2 cellular contexts compared by ENCODE assay signal in the genomic region with DNA sequence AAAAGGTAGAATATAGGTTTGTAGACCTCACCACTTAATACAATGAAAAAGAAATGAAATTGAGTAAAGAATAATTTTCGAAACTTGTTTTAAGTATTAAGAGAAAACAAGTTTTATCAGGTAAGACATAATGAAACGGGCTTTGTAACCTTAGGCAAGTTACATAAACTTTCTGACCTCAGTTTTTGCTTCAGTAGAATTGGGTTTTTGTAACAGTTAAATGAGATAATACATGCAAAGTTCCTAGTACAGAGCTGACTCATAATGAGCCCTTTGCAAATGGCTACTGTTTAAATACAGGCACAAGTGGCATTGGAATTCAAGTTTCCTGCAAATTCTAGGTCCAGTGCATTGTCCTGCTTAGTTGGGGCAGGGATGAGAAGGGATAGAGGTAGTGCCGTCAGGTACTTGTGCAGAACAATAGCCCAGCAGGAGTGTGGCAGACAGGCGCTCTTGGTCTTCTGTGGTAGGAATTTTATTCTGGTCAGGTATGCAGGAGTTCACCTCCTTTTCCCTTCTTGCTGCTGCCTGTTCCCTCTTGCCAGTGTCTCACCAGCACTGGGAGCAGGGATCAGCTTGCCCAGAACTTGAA.
A peak's percentile ranks its signal among the peaks of the same experiment; 100 is the strongest.
TF ChIP-seq lines count a peak whose summit lies in the region.

No MANE protein-coding gene starts in this region.

TF ChIP-seq in GM23338, 12 proteins besides CTCF, POLR2A, EP300 and RAD21 (continues in another document):
- TF ChIP-seq ZNF331 (CRISPR knock-in tag; IDR thresholded peaks at IDR 0.05; ENCODE audit: low read depth), result no peak
- TF ChIP-seq NANOG (IDR thresholded peaks at IDR 0.05; ENCODE audit: borderline replicate concordance), result peak; percentile 70
- peak; percentile 46; the same call in 1 of the 2 replicates for TF ChIP-seq CREB1 (CRISPR knock-in tag; IDR thresholded peaks at IDR 0.05; ENCODE audit: low read depth)
- no peak for TF ChIP-seq EZH2 (IDR thresholded peaks at IDR 0.05; ENCODE audit: low read depth, unreplicated experiment)
- TF ChIP-seq ZNF114 (CRISPR knock-in tag; IDR thresholded peaks at IDR 0.05), result 0 out of 2 replicates have a peak, but pooled peaks have one; percentile 51
- TF ChIP-seq, protein P1, sequence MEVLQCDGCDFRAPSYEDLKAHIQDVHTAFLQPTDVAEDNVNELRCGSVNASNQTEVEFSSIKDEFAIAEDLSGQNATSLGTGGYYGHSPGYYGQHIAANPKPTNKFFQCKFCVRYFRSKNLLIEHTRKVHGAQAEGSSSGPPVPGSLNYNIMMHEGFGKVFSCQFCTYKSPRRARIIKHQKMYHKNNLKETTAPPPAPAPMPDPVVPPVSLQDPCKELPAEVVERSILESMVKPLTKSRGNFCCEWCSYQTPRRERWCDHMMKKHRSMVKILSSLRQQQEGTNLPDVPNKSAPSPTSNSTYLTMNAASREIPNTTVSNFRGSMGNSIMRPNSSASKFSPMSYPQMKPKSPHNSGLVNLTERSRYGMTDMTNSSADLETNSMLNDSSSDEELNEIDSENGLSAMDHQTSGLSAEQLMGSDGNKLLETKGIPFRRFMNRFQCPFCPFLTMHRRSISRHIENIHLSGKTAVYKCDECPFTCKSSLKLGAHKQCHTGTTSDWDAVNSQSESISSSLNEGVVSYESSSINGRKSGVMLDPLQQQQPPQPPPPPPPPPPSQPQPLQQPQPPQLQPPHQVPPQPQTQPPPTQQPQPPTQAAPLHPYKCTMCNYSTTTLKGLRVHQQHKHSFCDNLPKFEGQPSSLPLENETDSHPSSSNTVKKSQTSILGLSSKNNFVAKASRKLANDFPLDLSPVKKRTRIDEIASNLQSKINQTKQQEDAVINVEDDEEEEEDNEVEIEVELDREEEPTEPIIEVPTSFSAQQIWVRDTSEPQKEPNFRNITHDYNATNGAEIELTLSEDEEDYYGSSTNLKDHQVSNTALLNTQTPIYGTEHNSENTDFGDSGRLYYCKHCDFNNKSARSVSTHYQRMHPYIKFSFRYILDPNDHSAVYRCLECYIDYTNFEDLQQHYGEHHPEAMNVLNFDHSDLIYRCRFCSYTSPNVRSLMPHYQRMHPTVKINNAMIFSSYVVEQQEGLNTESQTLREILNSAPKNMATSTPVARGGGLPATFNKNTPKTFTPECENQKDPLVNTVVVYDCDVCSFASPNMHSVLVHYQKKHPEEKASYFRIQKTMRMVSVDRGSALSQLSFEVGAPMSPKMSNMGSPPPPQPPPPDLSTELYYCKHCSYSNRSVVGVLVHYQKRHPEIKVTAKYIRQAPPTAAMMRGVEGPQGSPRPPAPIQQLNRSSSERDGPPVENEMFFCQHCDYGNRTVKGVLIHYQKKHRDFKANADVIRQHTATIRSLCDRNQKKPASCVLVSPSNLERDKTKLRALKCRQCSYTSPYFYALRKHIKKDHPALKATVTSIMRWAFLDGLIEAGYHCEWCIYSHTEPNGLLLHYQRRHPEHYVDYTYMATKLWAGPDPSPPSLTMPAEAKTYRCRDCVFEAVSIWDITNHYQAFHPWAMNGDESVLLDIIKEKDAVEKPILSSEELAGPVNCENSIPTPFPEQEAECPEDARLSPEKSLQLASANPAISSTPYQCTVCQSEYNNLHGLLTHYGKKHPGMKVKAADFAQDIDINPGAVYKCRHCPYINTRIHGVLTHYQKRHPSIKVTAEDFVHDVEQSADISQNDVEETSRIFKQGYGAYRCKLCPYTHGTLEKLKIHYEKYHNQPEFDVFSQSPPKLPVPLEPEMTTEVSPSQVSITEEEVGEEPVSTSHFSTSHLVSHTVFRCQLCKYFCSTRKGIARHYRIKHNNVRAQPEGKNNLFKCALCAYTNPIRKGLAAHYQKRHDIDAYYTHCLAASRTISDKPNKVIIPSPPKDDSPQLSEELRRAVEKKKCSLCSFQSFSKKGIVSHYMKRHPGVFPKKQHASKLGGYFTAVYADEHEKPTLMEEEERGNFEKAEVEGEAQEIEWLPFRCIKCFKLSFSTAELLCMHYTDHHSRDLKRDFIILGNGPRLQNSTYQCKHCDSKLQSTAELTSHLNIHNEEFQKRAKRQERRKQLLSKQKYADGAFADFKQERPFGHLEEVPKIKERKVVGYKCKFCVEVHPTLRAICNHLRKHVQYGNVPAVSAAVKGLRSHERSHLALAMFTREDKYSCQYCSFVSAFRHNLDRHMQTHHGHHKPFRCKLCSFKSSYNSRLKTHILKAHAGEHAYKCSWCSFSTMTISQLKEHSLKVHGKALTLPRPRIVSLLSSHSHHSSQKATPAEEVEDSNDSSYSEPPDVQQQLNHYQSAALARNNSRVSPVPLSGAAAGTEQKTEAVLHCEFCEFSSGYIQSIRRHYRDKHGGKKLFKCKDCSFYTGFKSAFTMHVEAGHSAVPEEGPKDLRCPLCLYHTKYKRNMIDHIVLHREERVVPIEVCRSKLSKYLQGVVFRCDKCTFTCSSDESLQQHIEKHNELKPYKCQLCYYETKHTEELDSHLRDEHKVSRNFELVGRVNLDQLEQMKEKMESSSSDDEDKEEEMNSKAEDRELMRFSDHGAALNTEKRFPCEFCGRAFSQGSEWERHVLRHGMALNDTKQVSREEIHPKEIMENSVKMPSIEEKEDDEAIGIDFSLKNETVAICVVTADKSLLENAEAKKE (CRISPR knock-in tag; IDR thresholded peaks at IDR 0.05), result peak; percentile 99
- TF ChIP-seq, protein P2, sequence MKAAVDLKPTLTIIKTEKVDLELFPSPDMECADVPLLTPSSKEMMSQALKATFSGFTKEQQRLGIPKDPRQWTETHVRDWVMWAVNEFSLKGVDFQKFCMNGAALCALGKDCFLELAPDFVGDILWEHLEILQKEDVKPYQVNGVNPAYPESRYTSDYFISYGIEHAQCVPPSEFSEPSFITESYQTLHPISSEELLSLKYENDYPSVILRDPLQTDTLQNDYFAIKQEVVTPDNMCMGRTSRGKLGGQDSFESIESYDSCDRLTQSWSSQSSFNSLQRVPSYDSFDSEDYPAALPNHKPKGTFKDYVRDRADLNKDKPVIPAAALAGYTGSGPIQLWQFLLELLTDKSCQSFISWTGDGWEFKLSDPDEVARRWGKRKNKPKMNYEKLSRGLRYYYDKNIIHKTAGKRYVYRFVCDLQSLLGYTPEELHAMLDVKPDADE (IDR thresholded peaks at IDR 0.05), result no peak

TF ChIP-seq in H1, 55 proteins besides CTCF, POLR2A, EP300 and RAD21 (continues in another document):
- TF ChIP-seq YY1 (IDR thresholded peaks at IDR 0.05; ENCODE audit: low read depth, low read length) (peak; percentile 88), CBX8 (IDR thresholded peaks at IDR 0.05; ENCODE audit: borderline replicate concordance, low read depth, low read length) (no peak), CREB1 (IDR thresholded peaks at IDR 0.05) (peak; percentile 60; the same call in 1 of the 2 replicates), HDAC2 (IDR thresholded peaks at IDR 0.05; ENCODE audit: borderline replicate concordance in 1 of 2, low read depth in 2 of 2, low read length in 2 of 2) (peak; percentile 91 to 95), BRCA1 (IDR thresholded peaks at IDR 0.05; ENCODE audit: low read depth, low read length) (no peak), EGR1 (IDR thresholded peaks at IDR 0.05; ENCODE audit: borderline replicate concordance, low read depth, low read length) (no peak), TCF12 (IDR thresholded peaks at IDR 0.05; ENCODE audit: low read depth, low read length) (peak; percentile 74; the same call in 1 of the 2 replicates), JUND (IDR thresholded peaks at IDR 0.05; ENCODE audit: low read length) (peak; percentile 71), NANOG (IDR thresholded peaks at IDR 0.05; ENCODE audit: insufficient read depth, low read depth, low read length, poor library complexity, severe bottlenecking) (peak; percentile 90), SP1 (IDR thresholded peaks at IDR 0.05; ENCODE audit: low read depth, low read length) (peak; percentile 85), POLR2AphosphoS5 (IDR thresholded peaks at IDR 0.05; ENCODE audit: low read depth, low read length) (peak; percentile 48; the same call in 1 of the 2 replicates), KDM1A (IDR thresholded peaks at IDR 0.05; ENCODE audit: borderline replicate concordance, low read length) (no peak; the same call in 1 of the 2 replicates), SIN3A (conservative IDR thresholded peaks at IDR 0.05 in 1 of 2, IDR thresholded peaks at IDR 0.05 in 1 of 2; ENCODE audit: low read depth in 1 of 2, low read length in 2 of 2) (no peak), CTBP2 (IDR thresholded peaks at IDR 0.05; ENCODE audit: borderline replicate concordance, insufficient read depth, insufficient read length, low read length) (peak; percentile 94), KDM4A (IDR thresholded peaks at IDR 0.05; ENCODE audit: low read depth, low read length, severe bottlenecking) (no peak), BACH1 (IDR thresholded peaks at IDR 0.05; ENCODE audit: low read length) (no peak), POU5F1 (IDR thresholded peaks at IDR 0.05; ENCODE audit: low read depth, low read length) (0 out of 2 replicates have a peak, but pooled peaks have one; percentile 41), TEAD4 (IDR thresholded peaks at IDR 0.05; ENCODE audit: low read depth, low read length) (peak; percentile 96)
- TF ChIP-seq, protein P3, sequence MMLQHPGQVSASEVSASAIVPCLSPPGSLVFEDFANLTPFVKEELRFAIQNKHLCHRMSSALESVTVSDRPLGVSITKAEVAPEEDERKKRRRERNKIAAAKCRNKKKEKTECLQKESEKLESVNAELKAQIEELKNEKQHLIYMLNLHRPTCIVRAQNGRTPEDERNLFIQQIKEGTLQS (IDR thresholded peaks at IDR 0.05; ENCODE audit: insufficient read depth, low read depth, low read length), result no peak
- TF ChIP-seq, protein P4, sequence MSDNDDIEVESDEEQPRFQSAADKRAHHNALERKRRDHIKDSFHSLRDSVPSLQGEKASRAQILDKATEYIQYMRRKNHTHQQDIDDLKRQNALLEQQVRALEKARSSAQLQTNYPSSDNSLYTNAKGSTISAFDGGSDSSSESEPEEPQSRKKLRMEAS (IDR thresholded peaks at IDR 0.05), result peak; percentile 20; the same call in 1 of the 2 replicates
- TF ChIP-seq, protein P5, sequence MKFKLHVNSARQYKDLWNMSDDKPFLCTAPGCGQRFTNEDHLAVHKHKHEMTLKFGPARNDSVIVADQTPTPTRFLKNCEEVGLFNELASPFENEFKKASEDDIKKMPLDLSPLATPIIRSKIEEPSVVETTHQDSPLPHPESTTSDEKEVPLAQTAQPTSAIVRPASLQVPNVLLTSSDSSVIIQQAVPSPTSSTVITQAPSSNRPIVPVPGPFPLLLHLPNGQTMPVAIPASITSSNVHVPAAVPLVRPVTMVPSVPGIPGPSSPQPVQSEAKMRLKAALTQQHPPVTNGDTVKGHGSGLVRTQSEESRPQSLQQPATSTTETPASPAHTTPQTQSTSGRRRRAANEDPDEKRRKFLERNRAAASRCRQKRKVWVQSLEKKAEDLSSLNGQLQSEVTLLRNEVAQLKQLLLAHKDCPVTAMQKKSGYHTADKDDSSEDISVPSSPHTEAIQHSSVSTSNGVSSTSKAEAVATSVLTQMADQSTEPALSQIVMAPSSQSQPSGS (IDR thresholded peaks at IDR 0.05; ENCODE audit: low read length), result peak; percentile 44; the same call in 1 of the 2 replicates
- TF ChIP-seq, protein P6, sequence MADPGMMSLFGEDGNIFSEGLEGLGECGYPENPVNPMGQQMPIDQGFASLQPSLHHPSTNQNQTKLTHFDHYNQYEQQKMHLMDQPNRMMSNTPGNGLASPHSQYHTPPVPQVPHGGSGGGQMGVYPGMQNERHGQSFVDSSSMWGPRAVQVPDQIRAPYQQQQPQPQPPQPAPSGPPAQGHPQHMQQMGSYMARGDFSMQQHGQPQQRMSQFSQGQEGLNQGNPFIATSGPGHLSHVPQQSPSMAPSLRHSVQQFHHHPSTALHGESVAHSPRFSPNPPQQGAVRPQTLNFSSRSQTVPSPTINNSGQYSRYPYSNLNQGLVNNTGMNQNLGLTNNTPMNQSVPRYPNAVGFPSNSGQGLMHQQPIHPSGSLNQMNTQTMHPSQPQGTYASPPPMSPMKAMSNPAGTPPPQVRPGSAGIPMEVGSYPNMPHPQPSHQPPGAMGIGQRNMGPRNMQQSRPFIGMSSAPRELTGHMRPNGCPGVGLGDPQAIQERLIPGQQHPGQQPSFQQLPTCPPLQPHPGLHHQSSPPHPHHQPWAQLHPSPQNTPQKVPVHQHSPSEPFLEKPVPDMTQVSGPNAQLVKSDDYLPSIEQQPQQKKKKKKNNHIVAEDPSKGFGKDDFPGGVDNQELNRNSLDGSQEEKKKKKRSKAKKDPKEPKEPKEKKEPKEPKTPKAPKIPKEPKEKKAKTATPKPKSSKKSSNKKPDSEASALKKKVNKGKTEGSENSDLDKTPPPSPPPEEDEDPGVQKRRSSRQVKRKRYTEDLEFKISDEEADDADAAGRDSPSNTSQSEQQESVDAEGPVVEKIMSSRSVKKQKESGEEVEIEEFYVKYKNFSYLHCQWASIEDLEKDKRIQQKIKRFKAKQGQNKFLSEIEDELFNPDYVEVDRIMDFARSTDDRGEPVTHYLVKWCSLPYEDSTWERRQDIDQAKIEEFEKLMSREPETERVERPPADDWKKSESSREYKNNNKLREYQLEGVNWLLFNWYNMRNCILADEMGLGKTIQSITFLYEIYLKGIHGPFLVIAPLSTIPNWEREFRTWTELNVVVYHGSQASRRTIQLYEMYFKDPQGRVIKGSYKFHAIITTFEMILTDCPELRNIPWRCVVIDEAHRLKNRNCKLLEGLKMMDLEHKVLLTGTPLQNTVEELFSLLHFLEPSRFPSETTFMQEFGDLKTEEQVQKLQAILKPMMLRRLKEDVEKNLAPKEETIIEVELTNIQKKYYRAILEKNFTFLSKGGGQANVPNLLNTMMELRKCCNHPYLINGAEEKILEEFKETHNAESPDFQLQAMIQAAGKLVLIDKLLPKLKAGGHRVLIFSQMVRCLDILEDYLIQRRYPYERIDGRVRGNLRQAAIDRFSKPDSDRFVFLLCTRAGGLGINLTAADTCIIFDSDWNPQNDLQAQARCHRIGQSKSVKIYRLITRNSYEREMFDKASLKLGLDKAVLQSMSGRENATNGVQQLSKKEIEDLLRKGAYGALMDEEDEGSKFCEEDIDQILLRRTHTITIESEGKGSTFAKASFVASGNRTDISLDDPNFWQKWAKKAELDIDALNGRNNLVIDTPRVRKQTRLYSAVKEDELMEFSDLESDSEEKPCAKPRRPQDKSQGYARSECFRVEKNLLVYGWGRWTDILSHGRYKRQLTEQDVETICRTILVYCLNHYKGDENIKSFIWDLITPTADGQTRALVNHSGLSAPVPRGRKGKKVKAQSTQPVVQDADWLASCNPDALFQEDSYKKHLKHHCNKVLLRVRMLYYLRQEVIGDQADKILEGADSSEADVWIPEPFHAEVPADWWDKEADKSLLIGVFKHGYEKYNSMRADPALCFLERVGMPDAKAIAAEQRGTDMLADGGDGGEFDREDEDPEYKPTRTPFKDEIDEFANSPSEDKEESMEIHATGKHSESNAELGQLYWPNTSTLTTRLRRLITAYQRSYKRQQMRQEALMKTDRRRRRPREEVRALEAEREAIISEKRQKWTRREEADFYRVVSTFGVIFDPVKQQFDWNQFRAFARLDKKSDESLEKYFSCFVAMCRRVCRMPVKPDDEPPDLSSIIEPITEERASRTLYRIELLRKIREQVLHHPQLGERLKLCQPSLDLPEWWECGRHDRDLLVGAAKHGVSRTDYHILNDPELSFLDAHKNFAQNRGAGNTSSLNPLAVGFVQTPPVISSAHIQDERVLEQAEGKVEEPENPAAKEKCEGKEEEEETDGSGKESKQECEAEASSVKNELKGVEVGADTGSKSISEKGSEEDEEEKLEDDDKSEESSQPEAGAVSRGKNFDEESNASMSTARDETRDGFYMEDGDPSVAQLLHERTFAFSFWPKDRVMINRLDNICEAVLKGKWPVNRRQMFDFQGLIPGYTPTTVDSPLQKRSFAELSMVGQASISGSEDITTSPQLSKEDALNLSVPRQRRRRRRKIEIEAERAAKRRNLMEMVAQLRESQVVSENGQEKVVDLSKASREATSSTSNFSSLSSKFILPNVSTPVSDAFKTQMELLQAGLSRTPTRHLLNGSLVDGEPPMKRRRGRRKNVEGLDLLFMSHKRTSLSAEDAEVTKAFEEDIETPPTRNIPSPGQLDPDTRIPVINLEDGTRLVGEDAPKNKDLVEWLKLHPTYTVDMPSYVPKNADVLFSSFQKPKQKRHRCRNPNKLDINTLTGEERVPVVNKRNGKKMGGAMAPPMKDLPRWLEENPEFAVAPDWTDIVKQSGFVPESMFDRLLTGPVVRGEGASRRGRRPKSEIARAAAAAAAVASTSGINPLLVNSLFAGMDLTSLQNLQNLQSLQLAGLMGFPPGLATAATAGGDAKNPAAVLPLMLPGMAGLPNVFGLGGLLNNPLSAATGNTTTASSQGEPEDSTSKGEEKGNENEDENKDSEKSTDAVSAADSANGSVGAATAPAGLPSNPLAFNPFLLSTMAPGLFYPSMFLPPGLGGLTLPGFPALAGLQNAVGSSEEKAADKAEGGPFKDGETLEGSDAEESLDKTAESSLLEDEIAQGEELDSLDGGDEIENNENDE (IDR thresholded peaks at IDR 0.05; ENCODE audit: insufficient replicate concordance, low read length), result peak; percentile 76
